In the genomic region with DNA sequence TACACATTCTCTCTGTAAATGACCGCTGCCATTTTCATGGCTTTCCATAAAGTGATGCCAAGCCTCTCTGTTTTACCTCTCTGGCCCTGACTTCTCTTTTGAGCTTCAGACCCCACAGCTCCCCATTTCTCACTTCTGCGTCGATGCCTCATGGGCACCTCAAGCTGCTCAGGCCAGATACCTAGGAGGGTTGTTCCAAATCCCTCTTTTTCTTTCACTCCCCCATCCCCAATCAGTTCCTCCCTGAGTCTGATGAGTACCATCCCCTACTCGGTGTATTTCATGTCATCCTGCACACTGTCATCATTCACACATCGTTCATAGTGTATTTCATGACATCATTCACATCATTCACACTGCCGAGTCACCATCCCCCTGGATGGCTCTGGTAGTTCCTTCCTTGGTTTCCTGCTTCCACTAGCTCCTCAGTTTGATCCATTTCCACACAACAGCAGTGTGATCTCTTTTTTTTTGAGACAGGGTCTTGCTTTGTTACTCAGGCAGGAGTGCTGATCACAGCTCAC, we compare ENCODE assay signal across 22 cellular contexts.
"Had no signal": no experiment of that assay in that cellular context is flagged by ENCODE, and none has a peak within 500 bp of the region (broad histone marks: within the 10 kb centered on the region; RNA-seq: fewer than 3 reads in every experiment).

No MANE protein-coding gene starts in this region.

- H3K4me2 ChIP-seq: neural progenitor cell had no signal

- H3K9ac ChIP-seq: neural progenitor cell, parathyroid adenoma had no signal

- ATAC-seq: effector memory CD8-positive, alpha-beta T cell; gastrocnemius medialis; left ventricle myocardium superior; lower lobe of right lung; natural killer cell; right cardiac atrium; stimulated activated naive B cell treated with anti-CD40 and anti-IgM and Interleukin-4, amounts not matched to agents 10 μg/mL and 1 μg/mL and 100 μg/mL, for 72 hours; stimulated activated naive CD8-positive, alpha-beta T cell treated with anti-CD3 and anti-CD28 coated beads, Interleukin-15, amount 100 ng/mL, for 72 hours had no signal

- H3K36me3 ChIP-seq: gastrocnemius medialis, lower lobe of right lung, neural progenitor cell, prostate gland, spleen, thyroid gland, vagina had no signal

- H3K4me3 ChIP-seq: coronary artery, gastrocnemius medialis, lower lobe of right lung, neural progenitor cell, prostate gland, skin epidermis, spleen, thyroid gland, vagina had no signal

- H3K27me3 ChIP-seq: gastrocnemius medialis, neural progenitor cell, thyroid gland, vagina had no signal

- DNase-seq: dermis blood vessel endothelial cell; effector memory CD8-positive, alpha-beta T cell; foreskin fibroblast; gastrocnemius medialis; left ventricle myocardium superior; lower lobe of right lung; natural killer cell; stimulated activated CD4-positive, alpha-beta T cell treated with anti-CD3 and anti-CD28 coated beads, Interleukin-15, amount 100 ng/mL, for 24 hours; stimulated activated CD4-positive, alpha-beta T cell treated with anti-CD3 and anti-CD28 coated beads, Interleukin-2, amount 100 ng/mL, for 48 hours; stimulated activated naive B cell treated with anti-CD40 and anti-IgM and Interleukin-4, amounts not matched to agents 10 μg/mL and 1 μg/mL and 100 μg/mL, for 72 hours; stimulated activated naive CD8-positive, alpha-beta T cell treated with anti-CD3 and anti-CD28 coated beads, Interleukin-15, amount 100 ng/mL, for 72 hours; thyroid gland; trophoblast cell had no signal

- H3K36me3 Mint-ChIP-seq: natural killer cell, neural progenitor cell had no signal

- H3K27ac Mint-ChIP-seq: effector memory CD8-positive, alpha-beta T cell; natural killer cell; neural progenitor cell; stimulated activated naive B cell treated with anti-CD40 and anti-IgM and Interleukin-4, amounts not matched to agents 10 μg/mL and 1 μg/mL and 100 μg/mL, for 72 hours; stimulated activated naive CD8-positive, alpha-beta T cell treated with anti-CD3 and anti-CD28 coated beads, Interleukin-15, amount 100 ng/mL, for 72 hours had no signal

- H3K4me1 ChIP-seq: gastrocnemius medialis, lower lobe of right lung, neural progenitor cell, parathyroid adenoma, prostate gland, spleen, thyroid gland, vagina had no signal

- H3K9me3 Mint-ChIP-seq: effector memory CD8-positive, alpha-beta T cell; natural killer cell; neural progenitor cell; stimulated activated naive CD8-positive, alpha-beta T cell treated with anti-CD3 and anti-CD28 coated beads, Interleukin-15, amount 100 ng/mL, for 72 hours had no signal

- H3K79me2 ChIP-seq: parathyroid adenoma had no signal

- H2AFZ ChIP-seq: neural progenitor cell, parathyroid adenoma had no signal

- FAIRE-seq: keratinocyte had no signal

- H3K4me3 Mint-ChIP-seq: effector memory CD8-positive, alpha-beta T cell; natural killer cell; neural progenitor cell; stimulated activated naive B cell treated with anti-CD40 and anti-IgM and Interleukin-4, amounts not matched to agents 10 μg/mL and 1 μg/mL and 100 μg/mL, for 72 hours; stimulated activated naive CD8-positive, alpha-beta T cell treated with anti-CD3 and anti-CD28 coated beads, Interleukin-15, amount 100 ng/mL, for 72 hours had no signal

- H3K4me1 Mint-ChIP-seq: natural killer cell; neural progenitor cell; stimulated activated naive B cell treated with anti-CD40 and anti-IgM and Interleukin-4, amounts not matched to agents 10 μg/mL and 1 μg/mL and 100 μg/mL, for 72 hours; stimulated activated naive CD8-positive, alpha-beta T cell treated with anti-CD3 and anti-CD28 coated beads, Interleukin-15, amount 100 ng/mL, for 72 hours had no signal

- H3K27ac ChIP-seq: coronary artery, gastrocnemius medialis, lower lobe of right lung, neural progenitor cell, parathyroid adenoma, prostate gland, skin epidermis, spleen, thyroid gland, vagina had no signal

- H3K9me3 ChIP-seq: gastrocnemius medialis, lower lobe of right lung, prostate gland, spleen, thyroid gland, vagina had no signal
